Comparison of ENCODE assay signal across 2 cellular contexts in the genomic region with DNA sequence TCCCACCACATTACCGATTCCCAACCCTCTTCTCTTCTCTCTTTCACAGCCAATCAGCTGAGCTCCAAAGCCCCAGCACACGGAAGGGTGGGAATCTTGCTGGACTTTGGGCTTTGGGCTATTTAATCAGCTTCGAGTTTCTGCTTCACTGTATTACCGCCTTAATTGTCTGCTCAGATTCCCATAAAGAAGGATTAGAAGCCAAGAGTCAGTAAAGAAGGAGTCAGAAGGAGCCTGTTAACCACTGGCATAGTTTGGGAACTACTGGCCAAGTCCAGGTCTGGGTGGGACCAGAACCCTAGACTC.
TF ChIP-seq lines count a peak whose summit lies in the region.

No MANE protein-coding gene starts in this region.

TF ChIP-seq in SK-N-SH, 30 proteins besides CTCF, POLR2A, EP300 and RAD21 (continued from another document):
- TF ChIP-seq, protein P1, sequence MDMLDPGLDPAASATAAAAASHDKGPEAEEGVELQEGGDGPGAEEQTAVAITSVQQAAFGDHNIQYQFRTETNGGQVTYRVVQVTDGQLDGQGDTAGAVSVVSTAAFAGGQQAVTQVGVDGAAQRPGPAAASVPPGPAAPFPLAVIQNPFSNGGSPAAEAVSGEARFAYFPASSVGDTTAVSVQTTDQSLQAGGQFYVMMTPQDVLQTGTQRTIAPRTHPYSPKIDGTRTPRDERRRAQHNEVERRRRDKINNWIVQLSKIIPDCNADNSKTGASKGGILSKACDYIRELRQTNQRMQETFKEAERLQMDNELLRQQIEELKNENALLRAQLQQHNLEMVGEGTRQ (IDR thresholded peaks at IDR 0.05; ENCODE audit: borderline replicate concordance, low read depth, low read length), result no peak
- TF ChIP-seq FOXJ3 (CRISPR knock-in tag; IDR thresholded peaks at IDR 0.05), result no peak
- no peak for TF ChIP-seq MXI1 (IDR thresholded peaks at IDR 0.05; ENCODE audit: low read depth, low read length)
- no peak for TF ChIP-seq ZBTB33 (IDR thresholded peaks at IDR 0.05; ENCODE audit: borderline replicate concordance, low read depth)
- TF ChIP-seq CHD2 (IDR thresholded peaks at IDR 0.05; ENCODE audit: low read length, partially characterized antibody), result no peak
- no peak for TF ChIP-seq RFX5 (IDR thresholded peaks at IDR 0.05; ENCODE audit: low read length)

TF ChIP-seq in SK-N-SH treated with all-trans-retinoic acid at 6 μM for 48 hours, 23 proteins besides CTCF, POLR2A, EP300 and RAD21 (continued from another document):
- TF ChIP-seq TSHZ2 (CRISPR knock-in tag; IDR thresholded peaks at IDR 0.05) (no peak), PPARA (CRISPR knock-in tag; IDR thresholded peaks at IDR 0.05; ENCODE audit: borderline replicate concordance) (no peak), TCF4 (CRISPR knock-in tag; IDR thresholded peaks at IDR 0.05; ENCODE audit: borderline replicate concordance) (no peak), GLIS3 (CRISPR knock-in tag; IDR thresholded peaks at IDR 0.05) (no peak), CSDC2 (CRISPR knock-in tag; IDR thresholded peaks at IDR 0.05) (no peak), ESRRG (CRISPR knock-in tag; IDR thresholded peaks at IDR 0.05) (no peak), ZFP30 (CRISPR knock-in tag; IDR thresholded peaks at IDR 0.05) (no peak), CSRNP3 (CRISPR knock-in tag; IDR thresholded peaks at IDR 0.05) (no peak), TOX (CRISPR knock-in tag; IDR thresholded peaks at IDR 0.05; ENCODE audit: borderline replicate concordance) (no peak), ARNTL (CRISPR knock-in tag; IDR thresholded peaks at IDR 0.05; ENCODE audit: borderline replicate concordance, low read depth) (no peak), ZC3H10 (CRISPR knock-in tag; IDR thresholded peaks at IDR 0.05) (no peak), BACH2 (CRISPR knock-in tag; IDR thresholded peaks at IDR 0.05; ENCODE audit: borderline replicate concordance) (no peak), POU6F1 (CRISPR knock-in tag; IDR thresholded peaks at IDR 0.05; ENCODE audit: borderline replicate concordance, low read depth) (no peak), OSR1 (CRISPR knock-in tag; IDR thresholded peaks at IDR 0.05) (no peak)
- TF ChIP-seq, protein P2, sequence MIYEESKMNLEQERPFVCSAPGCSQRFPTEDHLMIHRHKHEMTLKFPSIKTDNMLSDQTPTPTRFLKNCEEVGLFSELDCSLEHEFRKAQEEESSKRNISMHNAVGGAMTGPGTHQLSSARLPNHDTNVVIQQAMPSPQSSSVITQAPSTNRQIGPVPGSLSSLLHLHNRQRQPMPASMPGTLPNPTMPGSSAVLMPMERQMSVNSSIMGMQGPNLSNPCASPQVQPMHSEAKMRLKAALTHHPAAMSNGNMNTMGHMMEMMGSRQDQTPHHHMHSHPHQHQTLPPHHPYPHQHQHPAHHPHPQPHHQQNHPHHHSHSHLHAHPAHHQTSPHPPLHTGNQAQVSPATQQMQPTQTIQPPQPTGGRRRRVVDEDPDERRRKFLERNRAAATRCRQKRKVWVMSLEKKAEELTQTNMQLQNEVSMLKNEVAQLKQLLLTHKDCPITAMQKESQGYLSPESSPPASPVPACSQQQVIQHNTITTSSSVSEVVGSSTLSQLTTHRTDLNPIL (CRISPR knock-in tag; IDR thresholded peaks at IDR 0.05; ENCODE audit: low read depth), result no peak
